Comparison of ENCODE assay signal across 19 cellular contexts in the genomic region with DNA sequence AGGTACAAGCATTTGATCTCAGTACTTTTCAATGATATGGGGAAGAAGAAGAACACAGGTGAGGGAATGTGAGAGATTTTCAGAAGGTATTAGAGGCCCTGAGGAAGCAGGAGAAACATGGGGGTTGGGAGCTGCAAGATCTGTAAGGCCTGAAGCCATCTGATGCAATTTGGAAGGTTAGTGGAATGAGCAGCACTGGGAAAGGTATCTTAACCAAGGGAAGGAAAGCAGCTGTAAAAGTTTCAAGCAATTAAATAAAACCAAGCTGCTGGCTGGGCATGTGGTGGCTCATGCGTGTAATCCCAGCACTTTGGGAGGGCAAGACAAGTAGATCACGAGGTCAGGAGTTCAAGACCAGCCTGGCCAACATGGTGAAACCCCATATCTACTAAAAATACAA.
DNase-seq lines count a peak whose midpoint lies in the region; ATAC-seq, FAIRE-seq and TF ChIP-seq lines count a peak whose summit lies in the region.
"Had no signal": no experiment of that assay in that cellular context is flagged by ENCODE, and none has a peak within 500 bp of the region (broad histone marks: within the 10 kb centered on the region; RNA-seq: fewer than 3 reads in every experiment).

No MANE protein-coding gene starts in this region.

- H3K27me3 ChIP-seq in astrocyte (ENCODE audit: insufficient read depth, low read length): no peaks in the 10 kb centered on the region
- H3K27me3 ChIP-seq: Peyer's patch had no signal

- no peak for TF ChIP-seq CTCF in astrocyte (IDR thresholded peaks at IDR 0.05; ENCODE audit: insufficient read depth, low read depth, low read length)

- peaks cover 43% of the 10 kb centered on the region for H3K4me1 Mint-ChIP-seq in T-helper 2 cell treated with Interferon-gamma antibody and Interleukin-4, amounts not matched to agents 5 μg/mL and 100 μg/mL, for 36 hours (ENCODE audit: low read depth)
- H3K4me1 Mint-ChIP-seq in activated naive CD4-positive, alpha-beta T cell treated with anti-CD3 and anti-CD28 coated beads, Interleukin-2, amount 50 U/mL, for 24 hours: peaks cover 86% of the 10 kb centered on the region
- H3K4me1 Mint-ChIP-seq in activated naive CD4-positive, alpha-beta T cell treated with anti-CD3 and anti-CD28 coated beads, Interleukin-2, amount 10 ng/mL, durations not matched to agents 7 days and 5 days: peaks cover 45% of the 10 kb centered on the region
- H3K4me1 Mint-ChIP-seq in astrocyte (ENCODE audit: low read depth, unreplicated experiment): peaks cover 8% of the 10 kb centered on the region

- no peak overlapping the region for H2AFZ ChIP-seq in astrocyte (ENCODE audit: low read depth, low read length)
- H2AFZ ChIP-seq: GM23338 had no signal

- no peak overlapping the region for H3K9ac ChIP-seq in astrocyte (ENCODE audit: low read length)

- no peak overlapping the region for H3K4me2 ChIP-seq in astrocyte (ENCODE audit: low read length)
- H3K4me2 ChIP-seq: GM23338 had no signal

- H3K27ac Mint-ChIP-seq in T-helper 2 cell treated with Interferon-gamma antibody and Interleukin-4, amounts not matched to agents 5 μg/mL and 100 μg/mL, for 36 hours: peak overlapping the region; percentile 3
- peak overlapping the region; percentile 76 for H3K27ac Mint-ChIP-seq in activated naive CD4-positive, alpha-beta T cell treated with anti-CD3 and anti-CD28 coated beads, Interleukin-2, amount 50 U/mL, for 24 hours
- no peak overlapping the region for H3K27ac Mint-ChIP-seq in activated naive CD4-positive, alpha-beta T cell treated with anti-CD3 and anti-CD28 coated beads, Interleukin-2, amount 10 ng/mL, durations not matched to agents 7 days and 5 days
- H3K27ac Mint-ChIP-seq in astrocyte (ENCODE audit: unreplicated experiment): peak overlapping the region; percentile 63
- H3K27ac Mint-ChIP-seq: B cell, GM23338 had no signal

- no peaks in the 10 kb centered on the region for H3K79me2 ChIP-seq in astrocyte (ENCODE audit: insufficient read depth, low read length)

- no peak overlapping the region for H3K27ac ChIP-seq in astrocyte (ENCODE audit: low read depth, low read length)
- H3K27ac ChIP-seq: 22Rv1, Peyer's patch had no signal

- FAIRE-seq in astrocyte (lab: Jason Lieb, UNC): no peak
- FAIRE-seq: D721Med, G401.6 had no signal

- DNase-seq in T-helper 2 cell treated with Interferon-gamma antibody and Interleukin-4, amounts not matched to agents 5 μg/mL and 100 μg/mL, for 36 hours (ENCODE audit: low spot score): no peak
- no peak for DNase-seq in T-helper 2 cell
- DNase-seq in activated naive CD4-positive, alpha-beta T cell treated with anti-CD3 and anti-CD28 coated beads, Interleukin-2, amount 10 ng/mL, durations not matched to agents 7 days and 5 days: no peak
- no peak for DNase-seq in astrocyte (ENCODE audit: low read depth)
- no peak for DNase-seq in activated gamma-delta T cell treated with Interleukin-2 at 50 U/mL for 16 hours
- DNase-seq in EL: no peak
- DNase-seq: CD4-positive, alpha-beta memory T cell; DMS79; NCI-H187; NCI-H226; NCI-H524 treated with DMSO at 0.1 percent for 48 hours; Peyer's patch had no signal

- H4K20me1 ChIP-seq in astrocyte (ENCODE audit: insufficient read depth, low read length): no peaks in the 10 kb centered on the region

- H3K9me3 ChIP-seq in astrocyte (ENCODE audit: insufficient read depth, low read depth, low read length): no peaks in the 10 kb centered on the region
- H3K9me3 ChIP-seq: Peyer's patch had no signal

- peaks cover 4% of the 10 kb centered on the region for H3K36me3 Mint-ChIP-seq in T-helper 2 cell treated with Interferon-gamma antibody and Interleukin-4, amounts not matched to agents 5 μg/mL and 100 μg/mL, for 36 hours (ENCODE audit: low read depth)
- H3K36me3 Mint-ChIP-seq in activated naive CD4-positive, alpha-beta T cell treated with anti-CD3 and anti-CD28 coated beads, Interleukin-2, amount 50 U/mL, for 24 hours: peaks cover 4% of the 10 kb centered on the region
- H3K36me3 Mint-ChIP-seq in activated naive CD4-positive, alpha-beta T cell treated with anti-CD3 and anti-CD28 coated beads, Interleukin-2, amount 10 ng/mL, durations not matched to agents 7 days and 5 days: no peaks in the 10 kb centered on the region
- H3K36me3 Mint-ChIP-seq in astrocyte (ENCODE audit: low read depth, unreplicated experiment): no peaks in the 10 kb centered on the region

- H3K4me3 ChIP-seq in astrocyte (ENCODE audit: insufficient read depth, low read depth, low read length): no peak overlapping the region
- H3K4me3 ChIP-seq: GM23338, Peyer's patch had no signal

- no peak overlapping the region for H3K4me3 Mint-ChIP-seq in T-helper 2 cell treated with Interferon-gamma antibody and Interleukin-4, amounts not matched to agents 5 μg/mL and 100 μg/mL, for 36 hours
- H3K4me3 Mint-ChIP-seq in activated naive CD4-positive, alpha-beta T cell treated with anti-CD3 and anti-CD28 coated beads, Interleukin-2, amount 50 U/mL, for 24 hours: peak overlapping the region; percentile 11
- H3K4me3 Mint-ChIP-seq in activated naive CD4-positive, alpha-beta T cell treated with anti-CD3 and anti-CD28 coated beads, Interleukin-2, amount 10 ng/mL, durations not matched to agents 7 days and 5 days: no peak overlapping the region
- H3K4me3 Mint-ChIP-seq in astrocyte (ENCODE audit: unreplicated experiment): no peak overlapping the region
- H3K4me3 Mint-ChIP-seq: B cell; CD4-positive, alpha-beta memory T cell; GM23338 had no signal

- no peaks in the 10 kb centered on the region for H3K36me3 ChIP-seq in astrocyte (ENCODE audit: insufficient read depth, low read length)
- H3K36me3 ChIP-seq: Peyer's patch had no signal

- ATAC-seq in GM18519 (IDR thresholded peaks at IDR 0.05; ENCODE audit: low FRiP score, unreplicated experiment): no peak
- ATAC-seq: GM23338 had no signal

- CTCF ChIA-PET in activated naive CD4-positive, alpha-beta T cell treated with anti-CD3 and anti-CD28 coated beads, Interleukin-2, amount 10 ng/mL, durations not matched to agents 7 days and 5 days (lab: Charles Lee): interaction anchor here (0.6 to 1.6 kb wide), 2 partner anchors 13 to 299 kb away, joined by 3 read pairs; no protein-coding TSS in a partner anchor

- H3K4me1 ChIP-seq in astrocyte (ENCODE audit: insufficient read depth, low read length): no peaks in the 10 kb centered on the region

- H3K27me3 Mint-ChIP-seq in T-helper 2 cell treated with Interferon-gamma antibody and Interleukin-4, amounts not matched to agents 5 μg/mL and 100 μg/mL, for 36 hours (ENCODE audit: low read depth): no peaks in the 10 kb centered on the region
- no peaks in the 10 kb centered on the region for H3K27me3 Mint-ChIP-seq in activated naive CD4-positive, alpha-beta T cell treated with anti-CD3 and anti-CD28 coated beads, Interleukin-2, amount 50 U/mL, for 24 hours
- peaks cover 3% of the 10 kb centered on the region for H3K27me3 Mint-ChIP-seq in activated naive CD4-positive, alpha-beta T cell treated with anti-CD3 and anti-CD28 coated beads, Interleukin-2, amount 10 ng/mL, durations not matched to agents 7 days and 5 days
- H3K27me3 Mint-ChIP-seq in astrocyte (ENCODE audit: low read depth, unreplicated experiment): peaks cover 8% of the 10 kb centered on the region
- H3K27me3 Mint-ChIP-seq: CD4-positive, alpha-beta memory T cell had no signal

- peaks cover 13% of the 10 kb centered on the region for H3K9me3 Mint-ChIP-seq in T-helper 2 cell treated with Interferon-gamma antibody and Interleukin-4, amounts not matched to agents 5 μg/mL and 100 μg/mL, for 36 hours
- H3K9me3 Mint-ChIP-seq in activated naive CD4-positive, alpha-beta T cell treated with anti-CD3 and anti-CD28 coated beads, Interleukin-2, amount 50 U/mL, for 24 hours: no peaks in the 10 kb centered on the region
- peaks cover 4% of the 10 kb centered on the region for H3K9me3 Mint-ChIP-seq in activated naive CD4-positive, alpha-beta T cell treated with anti-CD3 and anti-CD28 coated beads, Interleukin-2, amount 10 ng/mL, durations not matched to agents 7 days and 5 days
- peaks cover 8% of the 10 kb centered on the region for H3K9me3 Mint-ChIP-seq in astrocyte (ENCODE audit: unreplicated experiment)
